1 cellular context compared by ENCODE assay signal in genomic region chr10:114498413-114499111, GRCh38.
TF ChIP-seq lines count a peak whose summit lies in the region.

No MANE protein-coding gene starts in this region.

TF ChIP-seq in GM23338, 12 proteins besides CTCF, POLR2A, EP300 and RAD21 (continued from another document):
- TF ChIP-seq, protein P1, sequence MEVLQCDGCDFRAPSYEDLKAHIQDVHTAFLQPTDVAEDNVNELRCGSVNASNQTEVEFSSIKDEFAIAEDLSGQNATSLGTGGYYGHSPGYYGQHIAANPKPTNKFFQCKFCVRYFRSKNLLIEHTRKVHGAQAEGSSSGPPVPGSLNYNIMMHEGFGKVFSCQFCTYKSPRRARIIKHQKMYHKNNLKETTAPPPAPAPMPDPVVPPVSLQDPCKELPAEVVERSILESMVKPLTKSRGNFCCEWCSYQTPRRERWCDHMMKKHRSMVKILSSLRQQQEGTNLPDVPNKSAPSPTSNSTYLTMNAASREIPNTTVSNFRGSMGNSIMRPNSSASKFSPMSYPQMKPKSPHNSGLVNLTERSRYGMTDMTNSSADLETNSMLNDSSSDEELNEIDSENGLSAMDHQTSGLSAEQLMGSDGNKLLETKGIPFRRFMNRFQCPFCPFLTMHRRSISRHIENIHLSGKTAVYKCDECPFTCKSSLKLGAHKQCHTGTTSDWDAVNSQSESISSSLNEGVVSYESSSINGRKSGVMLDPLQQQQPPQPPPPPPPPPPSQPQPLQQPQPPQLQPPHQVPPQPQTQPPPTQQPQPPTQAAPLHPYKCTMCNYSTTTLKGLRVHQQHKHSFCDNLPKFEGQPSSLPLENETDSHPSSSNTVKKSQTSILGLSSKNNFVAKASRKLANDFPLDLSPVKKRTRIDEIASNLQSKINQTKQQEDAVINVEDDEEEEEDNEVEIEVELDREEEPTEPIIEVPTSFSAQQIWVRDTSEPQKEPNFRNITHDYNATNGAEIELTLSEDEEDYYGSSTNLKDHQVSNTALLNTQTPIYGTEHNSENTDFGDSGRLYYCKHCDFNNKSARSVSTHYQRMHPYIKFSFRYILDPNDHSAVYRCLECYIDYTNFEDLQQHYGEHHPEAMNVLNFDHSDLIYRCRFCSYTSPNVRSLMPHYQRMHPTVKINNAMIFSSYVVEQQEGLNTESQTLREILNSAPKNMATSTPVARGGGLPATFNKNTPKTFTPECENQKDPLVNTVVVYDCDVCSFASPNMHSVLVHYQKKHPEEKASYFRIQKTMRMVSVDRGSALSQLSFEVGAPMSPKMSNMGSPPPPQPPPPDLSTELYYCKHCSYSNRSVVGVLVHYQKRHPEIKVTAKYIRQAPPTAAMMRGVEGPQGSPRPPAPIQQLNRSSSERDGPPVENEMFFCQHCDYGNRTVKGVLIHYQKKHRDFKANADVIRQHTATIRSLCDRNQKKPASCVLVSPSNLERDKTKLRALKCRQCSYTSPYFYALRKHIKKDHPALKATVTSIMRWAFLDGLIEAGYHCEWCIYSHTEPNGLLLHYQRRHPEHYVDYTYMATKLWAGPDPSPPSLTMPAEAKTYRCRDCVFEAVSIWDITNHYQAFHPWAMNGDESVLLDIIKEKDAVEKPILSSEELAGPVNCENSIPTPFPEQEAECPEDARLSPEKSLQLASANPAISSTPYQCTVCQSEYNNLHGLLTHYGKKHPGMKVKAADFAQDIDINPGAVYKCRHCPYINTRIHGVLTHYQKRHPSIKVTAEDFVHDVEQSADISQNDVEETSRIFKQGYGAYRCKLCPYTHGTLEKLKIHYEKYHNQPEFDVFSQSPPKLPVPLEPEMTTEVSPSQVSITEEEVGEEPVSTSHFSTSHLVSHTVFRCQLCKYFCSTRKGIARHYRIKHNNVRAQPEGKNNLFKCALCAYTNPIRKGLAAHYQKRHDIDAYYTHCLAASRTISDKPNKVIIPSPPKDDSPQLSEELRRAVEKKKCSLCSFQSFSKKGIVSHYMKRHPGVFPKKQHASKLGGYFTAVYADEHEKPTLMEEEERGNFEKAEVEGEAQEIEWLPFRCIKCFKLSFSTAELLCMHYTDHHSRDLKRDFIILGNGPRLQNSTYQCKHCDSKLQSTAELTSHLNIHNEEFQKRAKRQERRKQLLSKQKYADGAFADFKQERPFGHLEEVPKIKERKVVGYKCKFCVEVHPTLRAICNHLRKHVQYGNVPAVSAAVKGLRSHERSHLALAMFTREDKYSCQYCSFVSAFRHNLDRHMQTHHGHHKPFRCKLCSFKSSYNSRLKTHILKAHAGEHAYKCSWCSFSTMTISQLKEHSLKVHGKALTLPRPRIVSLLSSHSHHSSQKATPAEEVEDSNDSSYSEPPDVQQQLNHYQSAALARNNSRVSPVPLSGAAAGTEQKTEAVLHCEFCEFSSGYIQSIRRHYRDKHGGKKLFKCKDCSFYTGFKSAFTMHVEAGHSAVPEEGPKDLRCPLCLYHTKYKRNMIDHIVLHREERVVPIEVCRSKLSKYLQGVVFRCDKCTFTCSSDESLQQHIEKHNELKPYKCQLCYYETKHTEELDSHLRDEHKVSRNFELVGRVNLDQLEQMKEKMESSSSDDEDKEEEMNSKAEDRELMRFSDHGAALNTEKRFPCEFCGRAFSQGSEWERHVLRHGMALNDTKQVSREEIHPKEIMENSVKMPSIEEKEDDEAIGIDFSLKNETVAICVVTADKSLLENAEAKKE (CRISPR knock-in tag; IDR thresholded peaks at IDR 0.05) = no peak
